In genomic region chr12:53925006-53925405, GRCh38 we compare ENCODE assay signal across 34 cellular contexts. TPM values are rescaled to one million over a fixed set of nuclear protein-coding genes. Genes with fewer than 3 reads are reported as not detected.
"Had no signal": no experiment of that assay in that cellular context is flagged by ENCODE, and none has a peak within 500 bp of the region (broad histone marks: within the 10 kb centered on the region; RNA-seq: fewer than 3 reads in every experiment).

No MANE protein-coding gene starts in this region.

- H3K4me1 ChIP-seq: Peyer's patch had no signal

- DNase-seq: activated CD4-positive, alpha-beta T cell treated with anti-CD3 and anti-CD28 coated beads, Interleukin-2, amount 10 ng/mL, durations not matched to agents 24 days and 14 days; activated CD4-positive, alpha-beta T cell treated with anti-CD3 and anti-CD28 coated beads, Interleukin-2, amount 50 U/mL, for 4 hours; activated CD4-positive, CD25-positive, alpha-beta regulatory T cell; activated CD8-positive, alpha-beta T cell treated with anti-CD3 and anti-CD28 coated beads for 36 hours; activated effector memory CD4-positive, alpha-beta T cell treated with anti-CD3 and anti-CD28 coated beads, Interleukin-2, amount 50 U/mL, for 16 hours; activated naive CD4-positive, alpha-beta T cell; activated naive CD4-positive, alpha-beta T cell treated with anti-CD3 and anti-CD28 coated beads, Interleukin-2, amount 50 U/mL, for 16 hours; activated naive CD8-positive, alpha-beta T cell treated with anti-CD3 and anti-CD28 coated beads for 36 hours; activated T-cell treated with anti-CD3 and anti-CD28 coated beads, Interleukin-2, amount 50 U/mL, for 1 hour; activated T-cell treated with anti-CD3 and anti-CD28 coated beads, Interleukin-2, amount 50 U/mL, for 72 hours; amniotic stem cell; aorta; brain microvascular endothelial cell; central memory CD4-positive, alpha-beta T cell; Karpas-422; KBM-7; NCI-H1417; NCI-H146; NCI-H1930; NCI-H2081 treated with DMSO at 0.1 percent for 48 hours; NCI-H226; NCI-H510A; NCI-H748 treated with DMSO at 0.1 percent for 48 hours; Peyer's patch; T1000; WERI-Rb-1 had no signal

- ATAC-seq: activated CD8-positive, alpha-beta T cell treated with anti-CD3 and anti-CD28 coated beads for 36 hours; activated T-cell treated with anti-CD3 and anti-CD28 coated beads, Interleukin-2, amount 50 U/mL, for 72 hours; activated T-helper 17 cell treated with anti-CD3 and anti-CD28 coated beads, Interleukin-2, amount 50 U/mL, for 72 hours; Right ventricle myocardium inferior had no signal

- H3K4me3 ChIP-seq: Peyer's patch had no signal

- H3K27ac ChIP-seq: brain microvascular endothelial cell, Peyer's patch, RWPE1, WERI-Rb-1 had no signal

- H3K36me3 ChIP-seq: brain microvascular endothelial cell, Peyer's patch, WERI-Rb-1 had no signal

RNA-seq across cellular contexts. Expression of gene HOXC13, which starts 13.6 kb away (rescaled TPM):
- total RNA-seq: activated CD4-positive, alpha-beta T cell treated with anti-CD3 and anti-CD28 coated beads, Interleukin-2, amount 10 ng/mL, durations not matched to agents 24 days and 14 days; activated CD8-positive, alpha-beta memory T cell treated with anti-CD3 and anti-CD28 coated beads for 36 hours; activated CD8-positive, alpha-beta T cell treated with anti-CD3 and anti-CD28 coated beads for 36 hours; activated naive CD8-positive, alpha-beta T cell treated with anti-CD3 and anti-CD28 coated beads for 36 hours; activated T-cell treated with anti-CD3 and anti-CD28 coated beads, Interleukin-2, amount 50 U/mL, for 72 hours; activated T-helper 17 cell treated with anti-CD3 and anti-CD28 coated beads, Interleukin-2, amount 50 U/mL, for 72 hours; cerebellum; Peyer's patch; Right ventricle myocardium inferior; T-helper 1 cell treated with Interleukin-12 subunit alpha and Interleukin-12 subunit beta and Interleukin-4 antibody, amounts not matched to agents 30 ng/mL and 1 ng/mL, for 36 hours; T-helper 2 cell treated with Interferon-gamma antibody and Interleukin-4, amounts not matched to agents 100 ng/mL and 5 ng/mL, for 36 hours had no signal
- polyA plus RNA-seq: aorta, IgD-negative memory B cell had no signal

RNA-seq across cellular contexts. Expression of gene HOXC12, which starts 29.7 kb away (rescaled TPM):
- total RNA-seq: activated CD4-positive, alpha-beta T cell treated with anti-CD3 and anti-CD28 coated beads, Interleukin-2, amount 10 ng/mL, durations not matched to agents 24 days and 14 days; activated CD8-positive, alpha-beta memory T cell treated with anti-CD3 and anti-CD28 coated beads for 36 hours; activated CD8-positive, alpha-beta T cell treated with anti-CD3 and anti-CD28 coated beads for 36 hours; activated naive CD8-positive, alpha-beta T cell treated with anti-CD3 and anti-CD28 coated beads for 36 hours; activated T-cell treated with anti-CD3 and anti-CD28 coated beads, Interleukin-2, amount 50 U/mL, for 72 hours; activated T-helper 17 cell treated with anti-CD3 and anti-CD28 coated beads, Interleukin-2, amount 50 U/mL, for 72 hours; cerebellum; Peyer's patch; Right ventricle myocardium inferior; T-helper 1 cell treated with Interleukin-12 subunit alpha and Interleukin-12 subunit beta and Interleukin-4 antibody, amounts not matched to agents 30 ng/mL and 1 ng/mL, for 36 hours; T-helper 2 cell treated with Interferon-gamma antibody and Interleukin-4, amounts not matched to agents 100 ng/mL and 5 ng/mL, for 36 hours had no signal
- polyA plus RNA-seq: aorta, IgD-negative memory B cell had no signal

RNA-seq across cellular contexts. Expression of gene HOXC11, which starts 47.9 kb away (rescaled TPM):
- total RNA-seq: activated CD4-positive, alpha-beta T cell treated with anti-CD3 and anti-CD28 coated beads, Interleukin-2, amount 10 ng/mL, durations not matched to agents 24 days and 14 days; activated CD8-positive, alpha-beta memory T cell treated with anti-CD3 and anti-CD28 coated beads for 36 hours; activated CD8-positive, alpha-beta T cell treated with anti-CD3 and anti-CD28 coated beads for 36 hours; activated naive CD8-positive, alpha-beta T cell treated with anti-CD3 and anti-CD28 coated beads for 36 hours; activated T-cell treated with anti-CD3 and anti-CD28 coated beads, Interleukin-2, amount 50 U/mL, for 72 hours; activated T-helper 17 cell treated with anti-CD3 and anti-CD28 coated beads, Interleukin-2, amount 50 U/mL, for 72 hours; cerebellum; Right ventricle myocardium inferior; T-helper 1 cell treated with Interleukin-12 subunit alpha and Interleukin-12 subunit beta and Interleukin-4 antibody, amounts not matched to agents 30 ng/mL and 1 ng/mL, for 36 hours; T-helper 2 cell treated with Interferon-gamma antibody and Interleukin-4, amounts not matched to agents 100 ng/mL and 5 ng/mL, for 36 hours had no signal
- polyA plus RNA-seq: IgD-negative memory B cell had no signal

RNA-seq across cellular contexts. Expression of gene HOTAIR, which starts 49.7 kb away (rescaled TPM):
- total RNA-seq: activated CD4-positive, alpha-beta T cell treated with anti-CD3 and anti-CD28 coated beads, Interleukin-2, amount 10 ng/mL, durations not matched to agents 24 days and 14 days; activated CD8-positive, alpha-beta memory T cell treated with anti-CD3 and anti-CD28 coated beads for 36 hours; activated CD8-positive, alpha-beta T cell treated with anti-CD3 and anti-CD28 coated beads for 36 hours; activated naive CD8-positive, alpha-beta T cell treated with anti-CD3 and anti-CD28 coated beads for 36 hours; activated T-cell treated with anti-CD3 and anti-CD28 coated beads, Interleukin-2, amount 50 U/mL, for 72 hours; activated T-helper 17 cell treated with anti-CD3 and anti-CD28 coated beads, Interleukin-2, amount 50 U/mL, for 72 hours; cerebellum; Right ventricle myocardium inferior; T-helper 1 cell treated with Interleukin-12 subunit alpha and Interleukin-12 subunit beta and Interleukin-4 antibody, amounts not matched to agents 30 ng/mL and 1 ng/mL, for 36 hours; T-helper 2 cell treated with Interferon-gamma antibody and Interleukin-4, amounts not matched to agents 100 ng/mL and 5 ng/mL, for 36 hours had no signal
- polyA plus RNA-seq: aorta, IgD-negative memory B cell had no signal

RNA-seq across cellular contexts. Expression of gene HOXC10, which starts 59.9 kb away (rescaled TPM):
- total RNA-seq: activated CD4-positive, alpha-beta T cell treated with anti-CD3 and anti-CD28 coated beads, Interleukin-2, amount 10 ng/mL, durations not matched to agents 24 days and 14 days; activated CD8-positive, alpha-beta memory T cell treated with anti-CD3 and anti-CD28 coated beads for 36 hours; activated CD8-positive, alpha-beta T cell treated with anti-CD3 and anti-CD28 coated beads for 36 hours; activated naive CD8-positive, alpha-beta T cell treated with anti-CD3 and anti-CD28 coated beads for 36 hours; activated T-cell treated with anti-CD3 and anti-CD28 coated beads, Interleukin-2, amount 50 U/mL, for 72 hours; activated T-helper 17 cell treated with anti-CD3 and anti-CD28 coated beads, Interleukin-2, amount 50 U/mL, for 72 hours; cerebellum; Right ventricle myocardium inferior; T-helper 1 cell treated with Interleukin-12 subunit alpha and Interleukin-12 subunit beta and Interleukin-4 antibody, amounts not matched to agents 30 ng/mL and 1 ng/mL, for 36 hours; T-helper 2 cell treated with Interferon-gamma antibody and Interleukin-4, amounts not matched to agents 100 ng/mL and 5 ng/mL, for 36 hours had no signal
- polyA plus RNA-seq: IgD-negative memory B cell had no signal
